In genomic region chr11:30431127-30431814, GRCh38 we compare ENCODE assay signal across 1 cellular context.
TF ChIP-seq lines count a peak whose summit lies in the region.

No MANE protein-coding gene starts in this region.

TF ChIP-seq in WTC11, 78 proteins besides CTCF, POLR2A, EP300 and RAD21 (continued from another document):
- TF ChIP-seq ZNF532 (CRISPR knock-in tag; IDR thresholded peaks at IDR 0.05; ENCODE audit: borderline replicate concordance): no peak
